In the genomic region with DNA sequence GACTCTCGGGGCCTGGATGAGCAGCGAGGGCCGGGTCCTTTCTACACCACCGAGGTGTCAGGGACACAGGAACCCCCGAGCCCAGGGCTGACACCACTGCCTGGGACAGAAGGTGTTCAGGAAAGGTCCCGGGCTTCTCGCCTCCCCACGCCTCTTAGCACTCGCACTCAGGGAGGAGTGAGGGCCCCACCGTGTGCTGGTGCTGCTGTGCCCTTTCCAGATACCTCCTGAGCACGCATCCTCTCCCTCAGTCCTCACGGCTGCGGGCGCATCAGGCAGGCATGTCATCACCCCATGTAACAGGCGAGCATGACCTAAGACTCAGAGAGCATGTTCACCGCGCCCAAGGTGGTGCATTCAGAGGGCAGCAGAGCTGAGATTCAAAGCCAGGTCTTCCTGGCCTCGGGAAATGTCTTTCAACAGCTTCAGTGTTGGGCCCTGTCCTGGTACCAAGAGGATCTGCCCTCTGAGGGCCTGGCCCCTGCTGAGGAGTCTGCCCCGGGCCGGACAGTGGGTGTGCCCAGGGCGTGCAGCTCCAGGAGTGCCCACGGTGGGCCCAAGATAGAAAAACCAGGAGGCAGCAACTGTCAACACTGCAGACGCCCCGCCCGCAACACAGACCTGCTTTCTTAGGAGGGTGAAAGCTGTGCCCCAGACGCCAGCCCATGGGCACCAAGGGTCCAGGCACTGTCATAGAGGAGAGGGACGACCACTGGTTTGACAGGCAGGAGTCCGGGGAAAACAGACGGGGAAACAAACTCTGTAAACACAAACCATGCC, we compare ENCODE assay signal across 15 cellular contexts. TPM values are rescaled to one million over a fixed set of nuclear protein-coding genes. Genes with fewer than 3 reads are reported as not detected.
DNase-seq lines count a peak whose midpoint lies in the region; ATAC-seq, FAIRE-seq and TF ChIP-seq lines count a peak whose summit lies in the region.
"Had no signal": no experiment of that assay in that cellular context is flagged by ENCODE, and none has a peak within 500 bp of the region (broad histone marks: within the 10 kb centered on the region; RNA-seq: fewer than 3 reads in every experiment).

No MANE protein-coding gene starts in this region.

- intact Hi-C loops in Panc1 (cut with micrococcal nuclease; ENCODE audit: unreplicated experiment) (no loop called here), HepG2 (cut with micrococcal nuclease; ENCODE audit: unreplicated experiment) (no loop called here)

- TF ChIP-seq POLR2A in HepG2 (IDR thresholded peaks at IDR 0.05; ENCODE audit: insufficient read depth in 1 of 2, low read depth in 2 of 2, low read length in 2 of 2): no peak
- no peak for TF ChIP-seq POLR2A in upper lobe of left lung (IDR thresholded peaks at IDR 0.05)

- H3K9ac ChIP-seq in HepG2 (ENCODE audit: insufficient read depth, low read depth, low read length): no peak overlapping the region

- no peak overlapping the region for H3K4me2 ChIP-seq in HepG2 (ENCODE audit: low read depth, low read length)

- in situ Hi-C loops in Panc1 (cut with HindIII; ENCODE audit: low pct_unique_long_range_greater_than_20kb, low sequenced_read_pairs) (no loop called here), HepG2 (cut with HindIII; ENCODE audit: extremely low pct_ligation_motif_present, low pct_unique_long_range_greater_than_20kb) (no loop called here)

- TF ChIP-seq EP300 in HepG2 (IDR thresholded peaks at IDR 0.05; ENCODE audit: low read depth in 2 of 2, low read length in 2 of 2) (no peak), HepG2 (CRISPR knock-in tag; IDR thresholded peaks at IDR 0.05; ENCODE audit: borderline replicate concordance) (no peak), upper lobe of left lung (IDR thresholded peaks at IDR 0.05) (no peak)

- POLR2A ChIA-PET in Panc1 (lab: Charles Lee): no interaction called here
- POLR2A ChIA-PET in HepG2 (lab: Yijun Ruan, JAX): interaction anchor here (1.5 to 2.3 kb wide), 2 partner anchors 8 to 10 kb away, joined by 7 to 15 read pairs; no protein-coding TSS in a partner anchor

- H3K4me3 ChIP-seq in Panc1 (ENCODE audit: low read depth in 2 of 2, low read length in 2 of 2): no peak overlapping the region
- H3K4me3 ChIP-seq in HepG2 (replicated peaks in 1 of 3; ENCODE audit: insufficient read depth in 1 of 3, low read depth in 2 of 3, low read length in 3 of 3): no peak overlapping the region
- H3K4me3 ChIP-seq in upper lobe of left lung: no peak overlapping the region
- H3K4me3 ChIP-seq: body of pancreas had no signal

- WGBS in HepG2 (ENCODE audit: low lambda C conversion rate): 94% methylated on average over 29 of the region's 29 CpGs
- 84 to 86% methylated on average over 12 to 29 of the region's 29 CpGs for whole genome bisulfite sequencing in upper lobe of left lung, 2 donors

- peak overlapping the region; percentile 83 for H3K27ac ChIP-seq in Panc1 (ENCODE audit: low read length)
- no peak overlapping the region for H3K27ac ChIP-seq in HepG2 (ENCODE audit: extremely low read length, insufficient read depth, low read length)
- peak overlapping the region; percentile 62 to 78 (median 73) for H3K27ac ChIP-seq in upper lobe of left lung
- H3K27ac ChIP-seq: neutrophil had no signal

- DNase-seq in Panc1 (ENCODE audit: low read depth, low spot score) (no peak), dermis blood vessel endothelial cell (peak; percentile 36), HepG2 (ENCODE audit: low spot score) (no peak), upper lobe of left lung (no peak), SHP77 treated with DMSO at 0.1 percent for 48 hours (lab: John Stamatoyannopoulos, UW) (no peak), foreskin melanocyte (no peak), NCI-H1048 (lab: John Stamatoyannopoulos, UW) (no peak)
- DNase-seq: activated CD4-positive, alpha-beta T cell treated with anti-CD3 and anti-CD28 coated beads, Interleukin-2, amount 50 U/mL, for 4 hours; body of pancreas; GDM1; NCI-H1105; stimulated activated CD4-positive, alpha-beta T cell treated with anti-CD3 and anti-CD28 coated beads, Interleukin-2, amount 100 ng/mL, for 24 hours; substantia nigra had no signal

- CTCF ChIA-PET in Panc1 (lab: Charles Lee): interaction anchor here (0.6 to 0.7 kb wide), 3 partner anchors 28 to 96 kb away, joined by 3 to 7 read pairs (median 3); no protein-coding TSS in a partner anchor
- CTCF ChIA-PET in HepG2 (lab: Yijun Ruan, JAX; ENCODE audit: low intra/inter-chr PET ratio, low total read pairs): no interaction called here

- BruUV-seq in Panc1 (replicated peaks; lab: Mats Ljungman, UMichigan) (no TSS peak), HepG2 (replicated peaks; lab: Mats Ljungman, UMichigan) (no TSS peak)

- no peak for TF ChIP-seq RAD21 in HepG2 (CRISPR knock-in tag; IDR thresholded peaks at IDR 0.05)

- peak; percentile 4; the same call in 1 of the 2 replicates for ATAC-seq in Panc1
- no peak; the same call in 2 of the 3 replicates for ATAC-seq in HepG2
- no peak for ATAC-seq in upper lobe of left lung (ENCODE audit: low FRiP score in 2 of 2)
- ATAC-seq: body of pancreas had no signal

- no peak for TF ChIP-seq CTCF in Panc1 (IDR thresholded peaks at IDR 0.05)
- TF ChIP-seq CTCF in HepG2 (CRISPR knock-in tag; IDR thresholded peaks at IDR 0.05): no peak
- TF ChIP-seq CTCF in upper lobe of left lung (IDR thresholded peaks at IDR 0.05): no peak

- H3K27me3 ChIP-seq in Panc1 (ENCODE audit: control insufficient read depth, insufficient read depth, low read length) (no peaks in the 10 kb centered on the region), HepG2 (ENCODE audit: control insufficient read depth in 1 of 2, insufficient read depth in 2 of 2, low read length in 2 of 2) (no peaks in the 10 kb centered on the region), upper lobe of left lung (no peaks in the 10 kb centered on the region)
- H3K27me3 ChIP-seq: body of pancreas, neutrophil had no signal

- no peaks in the 10 kb centered on the region for H3K79me2 ChIP-seq in HepG2 (ENCODE audit: insufficient read depth, low read length)

- no peak overlapping the region for H2AFZ ChIP-seq in HepG2 (ENCODE audit: low read length)

- H3K9me3 ChIP-seq in Panc1 (ENCODE audit: control insufficient read depth, insufficient read depth, low read depth, low read length) (no peaks in the 10 kb centered on the region), HepG2 (ENCODE audit: low read length) (no peaks in the 10 kb centered on the region), upper lobe of left lung (no peaks in the 10 kb centered on the region)
- H3K9me3 ChIP-seq: body of pancreas, neutrophil had no signal

- H3K36me3 ChIP-seq in Panc1 (ENCODE audit: control insufficient read depth, insufficient read depth, low read length) (peaks cover 3% of the 10 kb centered on the region; the same call in 1 of the 2 replicates), HepG2 (replicated peaks in 1 of 2; ENCODE audit: control insufficient read depth in 1 of 2, insufficient read depth in 2 of 2, low read length in 2 of 2) (no peaks in the 10 kb centered on the region; a peak in 1 of 5 replicates), upper lobe of left lung (peaks cover 0 to 91% (median 38%) of the 10 kb centered on the region in 4 donors)
- H3K36me3 ChIP-seq: neutrophil had no signal

- no peaks in the 10 kb centered on the region for H4K20me1 ChIP-seq in HepG2 (ENCODE audit: insufficient read depth, low read length)

- FAIRE-seq in HepG2 (lab: Jason Lieb, UNC): no peak
- FAIRE-seq: GM12891 had no signal

- H3K4me1 ChIP-seq in Panc1 (ENCODE audit: control insufficient read depth, insufficient read depth, low read length) (peaks cover 40% of the 10 kb centered on the region), HepG2 (ENCODE audit: insufficient read depth, low read length) (peaks cover 44% of the 10 kb centered on the region), upper lobe of left lung (peaks cover 35 to 56% (median 47%) of the 10 kb centered on the region in 4 donors)

TF ChIP-seq in HepG2, 621 proteins besides CTCF, POLR2A, EP300 and RAD21 (continues in another document):
- TF ChIP-seq, protein P1, sequence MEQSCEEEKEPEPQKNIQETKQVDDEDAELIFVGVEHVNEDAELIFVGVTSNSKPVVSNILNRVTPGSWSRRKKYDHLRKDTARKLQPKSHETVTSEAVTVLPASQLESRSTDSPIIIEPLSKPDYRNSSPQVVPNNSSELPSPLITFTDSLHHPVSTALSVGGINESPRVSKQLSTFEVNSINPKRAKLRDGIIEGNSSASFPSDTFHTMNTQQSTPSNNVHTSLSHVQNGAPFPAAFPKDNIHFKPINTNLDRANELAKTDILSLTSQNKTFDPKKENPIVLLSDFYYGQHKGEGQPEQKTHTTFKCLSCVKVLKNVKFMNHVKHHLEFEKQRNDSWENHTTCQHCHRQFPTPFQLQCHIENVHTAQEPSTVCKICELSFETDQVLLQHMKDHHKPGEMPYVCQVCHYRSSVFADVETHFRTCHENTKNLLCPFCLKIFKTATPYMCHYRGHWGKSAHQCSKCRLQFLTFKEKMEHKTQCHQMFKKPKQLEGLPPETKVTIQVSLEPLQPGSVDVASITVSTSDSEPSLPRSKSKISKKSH (CRISPR knock-in tag; IDR thresholded peaks at IDR 0.05; ENCODE audit: borderline replicate concordance): peak; percentile 79; the same call in 1 of the 2 replicates

RNA-seq across cellular contexts. Expression of a gene that starts 29.2 kb away (rescaled TPM):
- total RNA-seq in Panc1 (2021; ENCODE audit: unreplicated experiment) (113 TPM), dermis blood vessel endothelial cell (401 and 1,564 TPM in 2 replicates), HepG2 (2016; rRNA removed; fragmentation: Illumina TruSeq; extraction: Trizol) (4.2 and 4.5 TPM in 2 replicates), upper lobe of left lung (100 to 1,000 TPM in 5 of 6 donors, 10 to 100 TPM in 1; 98.7 to 469 (median 290) TPM)
- 205 TPM for polyA plus RNA-seq in Panc1 (2012; ENCODE audit: insufficient read length)
- 0.61 and 0.88 TPM in 2 replicates for total RNA-seq in HepG2 (2016; cell fraction: cytosol; rRNA removed; fragmentation: Illumina TruSeq; extraction: Trizol; ENCODE audit: low read depth)
- total RNA-seq in HepG2 (2016; cell fraction: insoluble cytoplasmic fraction; rRNA removed; fragmentation: Illumina TruSeq; extraction: Trizol): 3.3 and 4.3 TPM in 2 replicates
- total RNA-seq in HepG2 (2016; cell fraction: membrane; rRNA removed; fragmentation: Illumina TruSeq; extraction: Trizol): 2.1 and 2.3 TPM in 2 replicates
- total RNA-seq in HepG2 (2016; cell fraction: nucleus; rRNA removed; fragmentation: Illumina TruSeq; extraction: Trizol): 4.3 and 4.5 TPM in 2 replicates
- polyA plus RNA-seq in HepG2 (2011; rRNA removed): 46.4 and 52.3 TPM in 2 replicates
- polyA plus RNA-seq in HepG2 (2011; cell fraction: cytosol; rRNA removed): 39.7 and 45.8 TPM in 2 replicates
- polyA plus RNA-seq in HepG2 (2011; cell fraction: nucleus; rRNA removed): 48.4 and 54.8 TPM in 2 replicates
- 14.4 and 32.4 TPM in 2 replicates for polyA plus RNA-seq in HepG2 (2012)
- polyA plus RNA-seq in HepG2 (2016; cell fraction: cytosol; fragmentation: Illumina TruSeq; extraction: Trizol; ENCODE audit: low read depth): 1.5 and 1.8 TPM in 2 replicates
- 5.3 and 7.5 TPM in 2 replicates for polyA plus RNA-seq in HepG2 (2016; cell fraction: insoluble cytoplasmic fraction; fragmentation: Illumina TruSeq; extraction: Trizol; ENCODE audit: low read depth)
- 2.5 TPM in 2 replicates for polyA plus RNA-seq in HepG2 (2016; cell fraction: membrane; fragmentation: Illumina TruSeq; extraction: Trizol; ENCODE audit: low read depth)
- 7.7 and 9.8 TPM in 2 replicates for polyA plus RNA-seq in HepG2 (2016; cell fraction: nucleus; fragmentation: Illumina TruSeq; extraction: Trizol; ENCODE audit: insufficient read depth, low read depth)
- 39.1 and 112 TPM in 2 replicates for polyA minus RNA-seq in HepG2 (2011; rRNA and poly(A)+ RNA removed; ENCODE audit: low replicate concordance)
- 43.5 and 48.8 TPM in 2 replicates for polyA minus RNA-seq in HepG2 (2011; cell fraction: cytosol; rRNA and poly(A)+ RNA removed)
- 26.7 and 32.2 TPM in 2 replicates for polyA minus RNA-seq in HepG2 (2011; cell fraction: nucleus; rRNA and poly(A)+ RNA removed)

Comparison
In these comparisons a context has a peak if more than half of its experiments do, and no peak if none do; other contexts are left out.
1. RNA of a gene that starts 29.2 kb away (total RNA-seq): 401 to 1,564 TPM in dermis blood vessel endothelial cell, 98.7 to 469 TPM in upper lobe of left lung and 113 TPM in Panc1 (single experiment); 0.61 to 4.5 TPM in HepG2; every median in the first group is over 10 times any median in the second.